ENCODE assay signal across 26 cellular contexts in genomic region chr6:31778999-31779885, GRCh38. TPM values are rescaled to one million over a fixed set of nuclear protein-coding genes. Genes with fewer than 3 reads are reported as not detected.
A peak's percentile ranks its signal among the peaks of the same experiment; 100 is the strongest.
DNase-seq lines count a peak whose midpoint lies in the region; ATAC-seq and TF ChIP-seq lines count a peak whose summit lies in the region.
"Had no signal": no experiment of that assay in that cellular context is flagged by ENCODE, and none has a peak within 500 bp of the region (broad histone marks: within the 10 kb centered on the region; RNA-seq: fewer than 3 reads in every experiment).

No MANE protein-coding gene starts in this region.

- no peaks in the 10 kb centered on the region for H4K20me1 ChIP-seq in MM.1S (ENCODE audit: insufficient read depth, low read length)

- H3K4me3 ChIP-seq in MM.1S (ENCODE audit: low read length), result no peak overlapping the region
- H3K4me3 ChIP-seq: PC-9, SK-N-MC had no signal

- peak overlapping the region; percentile 96; the same call in 1 of the 2 replicates for H3K27ac ChIP-seq in MM.1S (ENCODE audit: low read length)
- H3K27ac ChIP-seq: SK-N-MC had no signal

- no peak for TF ChIP-seq CTCF in MM.1S (IDR thresholded peaks at IDR 0.05; ENCODE audit: low read length)

- H3K27ac Mint-ChIP-seq in activated CD4-positive, alpha-beta T cell treated with anti-CD3 and anti-CD28 coated beads, Interleukin-2, amount 10 ng/mL, durations not matched to agents 7 days and 5 days, result no peak overlapping the region
- no peak overlapping the region for H3K27ac Mint-ChIP-seq in effector memory CD8-positive, alpha-beta T cell

- H3K4me2 ChIP-seq in MM.1S (ENCODE audit: low read depth, low read length), result no peak overlapping the region
- H3K4me2 ChIP-seq: PC-9 had no signal

- H3K36me3 Mint-ChIP-seq in activated CD4-positive, alpha-beta T cell treated with anti-CD3 and anti-CD28 coated beads, Interleukin-2, amount 10 ng/mL, durations not matched to agents 7 days and 5 days (ENCODE audit: low read depth), result peaks cover 17% of the 10 kb centered on the region
- peaks cover 21% of the 10 kb centered on the region for H3K36me3 Mint-ChIP-seq in effector memory CD8-positive, alpha-beta T cell (ENCODE audit: insufficient read depth)

- H3K79me2 ChIP-seq in MM.1S (ENCODE audit: low read length), result peaks cover 45% of the 10 kb centered on the region

- peaks cover 13% of the 10 kb centered on the region for H3K36me3 ChIP-seq in MM.1S (replicated peaks; ENCODE audit: insufficient read depth, low read length)

- POLR2A ChIA-PET in activated CD4-positive, alpha-beta T cell treated with anti-CD3 and anti-CD28 coated beads, Interleukin-2, amount 10 ng/mL, durations not matched to agents 7 days and 5 days (lab: Charles Lee), result interaction anchor here (0.6 kb wide), 1 partner anchor 113 kb away, joined by 3 read pairs; no protein-coding TSS in a partner anchor

- H2AFZ ChIP-seq in MM.1S (ENCODE audit: low read length), result no peak overlapping the region
- H2AFZ ChIP-seq: PC-9 had no signal

- peak; percentile 40 for ATAC-seq in left lobe of liver
- ATAC-seq in effector memory CD8-positive, alpha-beta T cell (replicated peaks), result no peak

- CTCF ChIA-PET in activated CD4-positive, alpha-beta T cell treated with anti-CD3 and anti-CD28 coated beads, Interleukin-2, amount 10 ng/mL, durations not matched to agents 7 days and 5 days (lab: Charles Lee), result interaction anchor here (2.7 to 4.4 kb wide), 2 partner anchors 10 to 16 kb away, joined by 13 to 29 read pairs; partner anchors contain the start of gene VARS1

- H3K27me3 Mint-ChIP-seq in activated CD4-positive, alpha-beta T cell treated with anti-CD3 and anti-CD28 coated beads, Interleukin-2, amount 10 ng/mL, durations not matched to agents 7 days and 5 days, result no peaks in the 10 kb centered on the region
- H3K27me3 Mint-ChIP-seq in effector memory CD8-positive, alpha-beta T cell, result no peaks in the 10 kb centered on the region
- H3K27me3 Mint-ChIP-seq: CD4-positive, alpha-beta memory T cell had no signal

- H3F3A ChIP-seq in MM.1S (ENCODE audit: insufficient read depth, low read length), result peaks cover 33% of the 10 kb centered on the region

- no peak overlapping the region for H3K9ac ChIP-seq in MM.1S (ENCODE audit: low read length)

- peaks cover 31% of the 10 kb centered on the region for H3K4me1 Mint-ChIP-seq in activated CD4-positive, alpha-beta T cell treated with anti-CD3 and anti-CD28 coated beads, Interleukin-2, amount 10 ng/mL, durations not matched to agents 7 days and 5 days
- peaks cover 20 to 25% of the 10 kb centered on the region in 2 donors for H3K4me1 Mint-ChIP-seq in effector memory CD8-positive, alpha-beta T cell (ENCODE audit: low read depth in 2 of 2)

- intact Hi-C loops in posterior vena cava (cut with DNase I), result loop anchor here in 1 of 2 donors (10.0 kb wide), 1 partner anchor 1006 kb away; no protein-coding TSS in a partner anchor

- peak; percentile 26 for DNase-seq in D341Med (ENCODE audit: low spot score)
- no peak for DNase-seq in MM.1S
- no peak for DNase-seq in left lobe of liver (ENCODE audit: low spot score)
- peak; percentile 62 for DNase-seq in posterior vena cava (ENCODE audit: low spot score)
- DNase-seq in NOMO-1 treated with DMSO at 0.1 percent for 48 hours (lab: John Stamatoyannopoulos, UW; ENCODE audit: unreplicated experiment), result no peak
- DNase-seq in activated CD4-positive, alpha-beta T cell treated with anti-CD3 and anti-CD28 coated beads, Interleukin-2, amount 10 ng/mL, durations not matched to agents 7 days and 5 days, result no peak
- no peak for DNase-seq in effector memory CD8-positive, alpha-beta T cell
- DNase-seq: C1 segment of cervical spinal cord; Caco-2; CD4-positive, alpha-beta memory T cell; DMS 273 treated with DMSO at 0.1 percent for 48 hours; DMS79; EL; GDM1; HCEC 1CT; Kasumi-1; MV-4-11; NCI-H1105; NCI-H1436 treated with DMSO at 0.1 percent for 48 hours; NCI-H187 treated with DMSO at 0.1 percent for 48 hours; NCI-H2171 treated with DMSO at 0.1 percent for 48 hours; NCI-H345; NCI-H510A treated with DMSO at 0.1 percent for 48 hours; PC-9; SIG-M5 had no signal

- no peaks in the 10 kb centered on the region for H3K9me3 Mint-ChIP-seq in activated CD4-positive, alpha-beta T cell treated with anti-CD3 and anti-CD28 coated beads, Interleukin-2, amount 10 ng/mL, durations not matched to agents 7 days and 5 days
- H3K9me3 Mint-ChIP-seq in effector memory CD8-positive, alpha-beta T cell, result no peaks in the 10 kb centered on the region
- H3K9me3 Mint-ChIP-seq: CD4-positive, alpha-beta memory T cell had no signal

- H3K9me3 ChIP-seq in MM.1S (replicated peaks; ENCODE audit: insufficient read depth, low read length), result no peaks in the 10 kb centered on the region
- H3K9me3 ChIP-seq: Caco-2 had no signal

- no peaks in the 10 kb centered on the region for H3K27me3 ChIP-seq in MM.1S (replicated peaks; ENCODE audit: insufficient read depth, low read length)

- no peak overlapping the region for H3K4me3 Mint-ChIP-seq in activated CD4-positive, alpha-beta T cell treated with anti-CD3 and anti-CD28 coated beads, Interleukin-2, amount 10 ng/mL, durations not matched to agents 7 days and 5 days
- no peak overlapping the region for H3K4me3 Mint-ChIP-seq in effector memory CD8-positive, alpha-beta T cell
- H3K4me3 Mint-ChIP-seq: CD4-positive, alpha-beta memory T cell had no signal

- H3K9me2 ChIP-seq in MM.1S (replicated peaks; ENCODE audit: insufficient read depth, low read length), result no peaks in the 10 kb centered on the region

- peaks cover 30% of the 10 kb centered on the region for H3K4me1 ChIP-seq in MM.1S (ENCODE audit: low read length)

RNA-seq across cellular contexts. Expression of gene VWA7, which starts 2.1 kb away (rescaled TPM):
- total RNA-seq in left lobe of liver, result 2.3 TPM
- under 1 TPM; 0.37 to 0.48 TPM for total RNA-seq in posterior vena cava
- 1 to 10 TPM; 5.2 to 5.4 TPM for total RNA-seq in activated CD4-positive, alpha-beta T cell treated with anti-CD3 and anti-CD28 coated beads, Interleukin-2, amount 10 ng/mL, durations not matched to agents 7 days and 5 days

RNA-seq across cellular contexts. Expression of gene VARS1, which starts 16.3 kb away (rescaled TPM):
- total RNA-seq in left lobe of liver (52.6 TPM), posterior vena cava (10 to 100 TPM; 49.0 to 60.8 TPM)
- total RNA-seq in activated CD4-positive, alpha-beta T cell treated with anti-CD3 and anti-CD28 coated beads, Interleukin-2, amount 10 ng/mL, durations not matched to agents 7 days and 5 days, result 100 to 1,000 TPM in 1 of 2 experiments, 10 to 100 TPM in 1; 85.0 to 100 TPM

RNA-seq across cellular contexts. Expression of gene SAPCD1, which starts 16.8 kb away (rescaled TPM):
- total RNA-seq in left lobe of liver, result 0.73 TPM
- total RNA-seq in posterior vena cava, result not detected
- total RNA-seq in activated CD4-positive, alpha-beta T cell treated with anti-CD3 and anti-CD28 coated beads, Interleukin-2, amount 10 ng/mL, durations not matched to agents 7 days and 5 days, result 10 to 100 TPM in 1 of 2 experiments, 1 to 10 TPM in 1; 9.8 to 12.0 TPM

RNA-seq across cellular contexts. Expression of gene LSM2, which starts 27.5 kb away (rescaled TPM):
- total RNA-seq in left lobe of liver, result 9.8 TPM
- 10 to 100 TPM; 38.7 to 39.7 TPM for total RNA-seq in posterior vena cava
- total RNA-seq in activated CD4-positive, alpha-beta T cell treated with anti-CD3 and anti-CD28 coated beads, Interleukin-2, amount 10 ng/mL, durations not matched to agents 7 days and 5 days, result 100 to 1,000 TPM; 103 to 109 TPM

RNA-seq across cellular contexts. Expression of gene HSPA1L, which starts 35.8 kb away (rescaled TPM):
- total RNA-seq in left lobe of liver (0.60 TPM), posterior vena cava (1 to 10 TPM; 1.4 to 1.7 TPM)
- total RNA-seq in activated CD4-positive, alpha-beta T cell treated with anti-CD3 and anti-CD28 coated beads, Interleukin-2, amount 10 ng/mL, durations not matched to agents 7 days and 5 days, result 1 to 10 TPM; 3.3 to 3.5 TPM

Comparison
In these comparisons a context has a peak if more than half of its experiments do, and no peak if none do; other contexts are left out.
1. DNase-seq: peak in D341Med (single experiment) and posterior vena cava (single experiment); none in MM.1S (single experiment), left lobe of liver (single experiment), NOMO-1 treated with DMSO at 0.1 percent for 48 hours (single experiment), activated CD4-positive, alpha-beta T cell treated with anti-CD3 and anti-CD28 coated beads, Interleukin-2, amount 10 ng/mL, durations not matched to agents 7 days and 5 days (single experiment) and effector memory CD8-positive, alpha-beta T cell (0 of 3).